ENCODE assay signal across 8 cellular contexts in the genomic region with DNA sequence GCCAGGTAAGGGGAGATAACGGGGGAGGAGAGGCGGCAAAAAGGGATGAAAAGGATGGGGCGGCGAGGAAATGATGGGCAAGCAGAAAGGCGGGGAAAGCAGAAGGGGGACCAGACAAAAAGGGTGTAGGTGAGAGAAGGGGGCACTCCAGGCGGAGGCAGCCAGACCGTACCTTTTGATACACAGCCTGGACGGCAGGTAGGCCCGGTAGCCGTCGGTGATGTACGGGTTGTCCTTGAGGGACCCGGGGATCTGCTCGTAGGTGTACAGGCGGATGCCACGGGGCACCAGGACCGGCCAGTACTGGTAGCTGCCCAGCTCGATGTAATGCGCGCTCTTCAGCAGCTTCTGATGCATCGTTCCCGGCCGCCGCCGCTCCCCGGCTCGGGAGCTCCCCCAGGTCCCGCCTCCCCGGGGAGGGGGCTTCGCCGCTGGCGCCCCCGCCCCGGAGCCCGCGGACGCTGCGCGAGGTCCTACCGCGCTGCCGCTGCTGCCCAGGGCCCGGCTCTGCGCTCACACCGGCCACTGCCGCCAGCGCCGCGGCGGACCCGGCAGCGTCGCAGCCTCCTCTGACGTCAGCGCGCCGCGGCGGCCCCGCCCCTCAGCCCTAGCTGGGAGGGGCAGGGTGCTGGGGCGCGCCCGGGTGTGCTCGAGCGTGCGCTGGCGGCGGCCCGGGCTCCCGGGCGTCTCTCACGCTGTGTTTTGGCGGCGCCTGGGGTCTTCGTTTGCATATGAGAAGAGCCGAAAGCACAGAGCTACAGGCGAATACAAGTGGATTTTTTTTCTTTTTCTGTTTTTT. TPM values are rescaled to one million over a fixed set of nuclear protein-coding genes. Genes with fewer than 3 reads are reported as not detected.
DNase-seq lines count a peak whose midpoint lies in the region; TF ChIP-seq lines count a peak whose summit lies in the region.

A gene with protein sequence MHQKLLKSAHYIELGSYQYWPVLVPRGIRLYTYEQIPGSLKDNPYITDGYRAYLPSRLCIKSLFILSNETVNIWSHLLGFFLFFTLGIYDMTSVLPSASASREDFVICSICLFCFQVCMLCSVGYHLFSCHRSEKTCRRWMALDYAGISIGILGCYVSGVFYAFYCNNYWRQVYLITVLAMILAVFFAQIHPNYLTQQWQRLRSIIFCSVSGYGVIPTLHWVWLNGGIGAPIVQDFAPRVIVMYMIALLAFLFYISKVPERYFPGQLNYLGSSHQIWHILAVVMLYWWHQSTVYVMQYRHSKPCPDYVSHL (minus strand): TSS at position 571 of the 799 bp plus-strand sequence. CDS start 214 bp downstream, at position 357.

- no peak for TF ChIP-seq CTCF in LNCaP clone FGC (IDR thresholded peaks at IDR 0.05; ENCODE audit: control insufficient read depth, extremely low read depth, insufficient read depth)
- TF ChIP-seq CTCF in foreskin fibroblast (IDR thresholded peaks at IDR 0.05; ENCODE audit: low read depth, low read length) = no peak
- TF ChIP-seq CTCF in neural progenitor cell (IDR thresholded peaks at IDR 0.05) = no peak

- peaks cover 18% of the 10 kb centered on the region for H3K4me1 Mint-ChIP-seq in neural progenitor cell

- peak within 1 kb of the TSS; percentile 96 for H2AFZ ChIP-seq in neural progenitor cell (replicated peaks)

- DNase-seq in H4 (ENCODE audit: low spot score) (peak; percentile 59), LNCaP clone FGC (ENCODE audit: low read depth) (peak; percentile 10), foreskin fibroblast (peak; percentile 81 to 95), neural progenitor cell (ENCODE audit: low spot score) (peak; percentile 95), stromal cell of bone marrow (ENCODE audit: low read depth) (peak; percentile 68)
- peak; percentile 93 for DNase-seq in activated effector memory CD4-positive, alpha-beta T cell treated with anti-CD3 and anti-CD28 coated beads, Interleukin-2, amount 50 U/mL, for 16 hours

- peak within 1 kb of the TSS; percentile 98 for H3K4me3 Mint-ChIP-seq in neural progenitor cell

- TF ChIP-seq POLR2A in Raji (IDR thresholded peaks at IDR 0.05; ENCODE audit: insufficient read depth, low read depth, low read length) = peak; percentile 93

- H3K36me3 Mint-ChIP-seq in neural progenitor cell = peaks cover 5% of the 10 kb centered on the region

- H3K9ac ChIP-seq in ES-I3 (ENCODE audit: low read depth, low read length) (peak within 1 kb of the TSS; percentile 98), neural progenitor cell (peak within 1 kb of the TSS; percentile 72)

- H3K27me3 ChIP-seq in neural progenitor cell = peaks cover 11% of the 10 kb centered on the region

- H3K27ac Mint-ChIP-seq in neural progenitor cell = peak within 1 kb of the TSS; percentile 72

- peaks cover 3% of the 10 kb centered on the region for H3K27me3 Mint-ChIP-seq in neural progenitor cell (ENCODE audit: insufficient read depth, low read depth)

- H3K4me3 ChIP-seq in LNCaP clone FGC (ENCODE audit: low read depth, low read length) = peak within 1 kb of the TSS; percentile 64
- H3K4me3 ChIP-seq in foreskin fibroblast (ENCODE audit: low read depth in 1 of 2, low read length in 2 of 2) = peak within 1 kb of the TSS; percentile 80 to 94
- peak within 1 kb of the TSS; percentile 79 for H3K4me3 ChIP-seq in neural progenitor cell

- H3K36me3 ChIP-seq in ES-I3 (ENCODE audit: insufficient read depth, low read length) = no peaks in the 10 kb centered on the region
- peaks cover 3% of the 10 kb centered on the region for H3K36me3 ChIP-seq in neural progenitor cell

- peaks cover 18% of the 10 kb centered on the region; the same call in 1 of the 2 replicates for H3K4me1 ChIP-seq in ES-I3 (ENCODE audit: insufficient read depth, low read length)
- peaks cover 25% of the 10 kb centered on the region for H3K4me1 ChIP-seq in neural progenitor cell

- H3K9me3 ChIP-seq in ES-I3 (ENCODE audit: control insufficient read depth, insufficient read depth, low read length) = no peaks in the 10 kb centered on the region; the same call in 1 of the 2 replicates
- no peaks in the 10 kb centered on the region for H3K9me3 ChIP-seq in neural progenitor cell (ENCODE audit: low read depth)

- H3F3A ChIP-seq in neural progenitor cell (ENCODE audit: low read depth) = peaks cover 4% of the 10 kb centered on the region

- no peak within 1 kb of the TSS for H3K27ac ChIP-seq in neural progenitor cell

- peaks cover 43% of the 10 kb centered on the region for H3K79me2 ChIP-seq in neural progenitor cell (ENCODE audit: low read depth)

- H3K4me2 ChIP-seq in neural progenitor cell = peak within 1 kb of the TSS; percentile 98

- peaks cover 20% of the 10 kb centered on the region for H4K20me1 ChIP-seq in neural progenitor cell (ENCODE audit: low read depth)

- no peaks in the 10 kb centered on the region for H3K9me3 Mint-ChIP-seq in neural progenitor cell

RNA-seq across cellular contexts. Expression of the gene that starts here (rescaled TPM):
- 13.9 and 22.5 TPM in 2 replicates for total RNA-seq in H4 (2014; rRNA removed; shearing (Covaris generic))
- 59.4 and 80.8 TPM in 2 replicates for total RNA-seq in neural progenitor cell (ENCODE audit: low replicate concordance)

Comparison
In these comparisons a context has a peak if more than half of its experiments do, and no peak if none do; other contexts are left out.
1. DNase-seq: peak in every context shown above with its lines; median percentile 95 in neural progenitor cell; 93 in activated effector memory CD4-positive, alpha-beta T cell treated with anti-CD3 and anti-CD28 coated beads, Interleukin-2, amount 50 U/mL, for 16 hours; 88 in foreskin fibroblast; 68 in stromal cell of bone marrow; 59 in H4; 10 in LNCaP clone FGC.